ENCODE assay signal across 18 cellular contexts in genomic region chr13:51726446-51727185, GRCh38.
DNase-seq lines count a peak whose midpoint lies in the region; ATAC-seq and TF ChIP-seq lines count a peak whose summit lies in the region.
"Had no signal": no experiment of that assay in that cellular context is flagged by ENCODE, and none has a peak within 500 bp of the region (broad histone marks: within the 10 kb centered on the region; RNA-seq: fewer than 3 reads in every experiment).

No MANE protein-coding gene starts in this region.

- no peaks in the 10 kb centered on the region for H3K79me2 ChIP-seq in Karpas-422 (ENCODE audit: low read length)

- no CpG with 5 or more reads among the region's 3 CpGs for WGBS in IMR-90 (ENCODE audit: extremely low coverage in 2 of 2, insufficient read length in 1 of 2), 2 experiments
- 22 to 51% (median 40%) methylated on average over 3 of the region's 3 CpGs for WGBS in stomach, 5 donors

- H3K36me3 ChIP-seq in IMR-90 (ENCODE audit: control insufficient read depth, insufficient read depth, low read length) (no peaks in the 10 kb centered on the region), stomach (peaks cover 0 to 10% (median 4%) of the 10 kb centered on the region in 4 donors), Karpas-422 (ENCODE audit: insufficient read depth, low read length) (no peaks in the 10 kb centered on the region)
- H3K36me3 ChIP-seq: colonic mucosa had no signal

- 0 out of 2 replicates have a peak overlapping the region, but pooled peaks have one; percentile 66 for H2BK20ac ChIP-seq in IMR-90 (ENCODE audit: low read depth, low read length)

- CTCF ChIA-PET in IMR-90 (lab: Yijun Ruan, JAX), result no interaction called here

- H3K4me3 Mint-ChIP-seq in activated T-cell treated with anti-CD3 and anti-CD28 coated beads, Interleukin-2, amount 50 U/mL, for 72 hours, result no peak overlapping the region
- H3K4me3 Mint-ChIP-seq: CD8-positive, alpha-beta memory T cell; stimulated activated naive CD8-positive, alpha-beta T cell treated with anti-CD3 and anti-CD28 coated beads, Interleukin-15, Interleukin-2, amounts not matched to agents 100 ng/mL and 50 ng/mL, for 24 hours had no signal

- peaks cover 25% of the 10 kb centered on the region for H3K4me1 ChIP-seq in IMR-90 (ENCODE audit: control insufficient read depth, insufficient read depth, low read length)
- H3K4me1 ChIP-seq in stomach, result peaks cover 20 to 60% (median 40%) of the 10 kb centered on the region in 4 donors
- H3K4me1 ChIP-seq in Karpas-422 (ENCODE audit: low read length), result no peaks in the 10 kb centered on the region
- H3K4me1 ChIP-seq: colonic mucosa had no signal

- H3K56ac ChIP-seq in IMR-90 (ENCODE audit: extremely low read depth, insufficient read depth, low read length), result no peak overlapping the region

- H3K9ac ChIP-seq in IMR-90 (ENCODE audit: low read depth, low read length) (no peak overlapping the region), Karpas-422 (ENCODE audit: low read length) (no peak overlapping the region)

- no peak overlapping the region for H3K4me2 ChIP-seq in IMR-90 (ENCODE audit: low read depth, low read length)
- no peak overlapping the region for H3K4me2 ChIP-seq in Karpas-422 (ENCODE audit: low read depth, low read length, poor library complexity, severe bottlenecking)

- no peak overlapping the region for H4K91ac ChIP-seq in IMR-90 (ENCODE audit: insufficient read depth, low read depth, low read length)

- H3K23ac ChIP-seq in IMR-90 (ENCODE audit: low read depth, low read length), result peak overlapping the region; percentile 24; the same call in 1 of the 2 replicates

- BruUV-seq in IMR-90 (replicated peaks; lab: Mats Ljungman, UMichigan), result no TSS peak

- dilution Hi-C loops in IMR-90 (cut with HindIII; ENCODE audit: low sequenced_read_pairs, unreplicated experiment), result no loop called here

- peak; percentile 90 for DNase-seq in IMR-90
- DNase-seq in astrocyte of the hippocampus (ENCODE audit: low read depth, low spot score), result peak; percentile 66
- peak; percentile 83 for DNase-seq in fibroblast of villous mesenchyme (ENCODE audit: low read depth)
- DNase-seq in stomach, result no peak
- DNase-seq in activated T-cell treated with anti-CD3 and anti-CD28 coated beads, Interleukin-2, amount 50 U/mL, for 72 hours, result no peak
- DNase-seq in Karpas-422, result no peak
- DNase-seq: activated naive CD4-positive, alpha-beta T cell; CD8-positive, alpha-beta memory T cell; colonic mucosa; GF-D8; H7; MM.1S; NCI-H2107; retina; SIG-M5 had no signal

- ATAC-seq in IMR-90 (ENCODE audit: low read depth), result 0 out of 2 replicates have a peak, but pooled peaks have one; percentile 9
- no peak for ATAC-seq in activated T-cell treated with anti-CD3 and anti-CD28 coated beads, Interleukin-2, amount 50 U/mL, for 72 hours (replicated peaks in 1 of 2)
- ATAC-seq in HG03095 (IDR thresholded peaks at IDR 0.05; ENCODE audit: unreplicated experiment), result no peak
- ATAC-seq: gastroesophageal sphincter had no signal

- H3K4ac ChIP-seq in IMR-90 (ENCODE audit: low read depth, low read length), result peak overlapping the region; percentile 70; the same call in 1 of the 2 replicates

- no peaks in the 10 kb centered on the region for H3K9me2 ChIP-seq in Karpas-422 (replicated peaks; ENCODE audit: insufficient read depth, low read length)

- H3K36me3 Mint-ChIP-seq in activated T-cell treated with anti-CD3 and anti-CD28 coated beads, Interleukin-2, amount 50 U/mL, for 72 hours (ENCODE audit: insufficient read depth in 2 of 2), result peaks cover 1 to 4% of the 10 kb centered on the region in 2 donors

- H2AFZ ChIP-seq in IMR-90 (replicated peaks; ENCODE audit: low read length, poor library complexity) (no peak overlapping the region), Karpas-422 (ENCODE audit: low read length) (no peak overlapping the region)

- H3K9me3 ChIP-seq in IMR-90 (ENCODE audit: control insufficient read depth, insufficient read depth, low read length) (no peaks in the 10 kb centered on the region), stomach (no peaks in the 10 kb centered on the region), Karpas-422 (ENCODE audit: low read length) (no peaks in the 10 kb centered on the region)
- H3K9me3 ChIP-seq: colonic mucosa, gastroesophageal sphincter had no signal

- in situ Hi-C loops in IMR-90 (cut with MboI; ENCODE audit: low sequenced_read_pairs), result no loop called here

- peak overlapping the region in 1 of 2 experiments; percentile 22; a peak in 1 of 4 replicates for H4K8ac ChIP-seq in IMR-90 (ENCODE audit: low read depth in 2 of 2, low read length in 2 of 2)

- H4K5ac ChIP-seq in IMR-90 (ENCODE audit: low read depth, low read length), result no peak overlapping the region

- TF ChIP-seq CTCF in IMR-90 (conservative IDR thresholded peaks at IDR 0.05; ENCODE audit: low read depth, low read length) (no peak), fibroblast of villous mesenchyme (IDR thresholded peaks at IDR 0.05; ENCODE audit: insufficient read depth, low read depth, low read length) (no peak), stomach (IDR thresholded peaks at IDR 0.05) (no peak)

- H3K14ac ChIP-seq in IMR-90 (replicated peaks; ENCODE audit: low read depth, low read length), result peak overlapping the region; percentile 48; the same call in 1 of the 2 replicates

- peak overlapping the region; percentile 72; the same call in 1 of the 2 replicates for H2AK5ac ChIP-seq in IMR-90 (ENCODE audit: low read depth, low read length)

- peak overlapping the region; percentile 51; the same call in 1 of the 3 replicates for H2BK15ac ChIP-seq in IMR-90 (ENCODE audit: low read depth, low read length)

- H3K27ac ChIP-seq in IMR-90 (ENCODE audit: insufficient read depth, low read length) (peak overlapping the region; percentile 47; the same call in 1 of the 2 replicates), stomach (peak overlapping the region in 4 of 5 donors; percentile 29 to 62 (median 42)), Karpas-422 (ENCODE audit: low read length) (no peak overlapping the region)
- H3K27ac ChIP-seq: colonic mucosa, gastroesophageal sphincter had no signal

- no peak overlapping the region for H2AK9ac ChIP-seq in IMR-90 (replicated peaks; ENCODE audit: low read depth, low read length, poor library complexity)

- H2BK120ac ChIP-seq in IMR-90 (ENCODE audit: low read depth, low read length), result peak overlapping the region; percentile 52; the same call in 1 of the 2 replicates

- H3K4me1 Mint-ChIP-seq in activated T-cell treated with anti-CD3 and anti-CD28 coated beads, Interleukin-2, amount 50 U/mL, for 72 hours (ENCODE audit: low read depth), result no peaks in the 10 kb centered on the region

- peak overlapping the region; percentile 67 for H3K18ac ChIP-seq in IMR-90 (ENCODE audit: low read depth, low read length)

- H4K20me1 ChIP-seq in IMR-90 (ENCODE audit: insufficient read depth, low read length) (no peaks in the 10 kb centered on the region), Karpas-422 (ENCODE audit: insufficient read depth, low read depth, low read length) (no peaks in the 10 kb centered on the region)

- peak overlapping the region; percentile 34 for H2BK5ac ChIP-seq in IMR-90 (ENCODE audit: low read depth, low read length, poor library complexity, severe bottlenecking)

- intact Hi-C loops in IMR-90 (cut with micrococcal nuclease), result no loop called here
- intact Hi-C loops in stomach (cut with DNase I; ENCODE audit: low total_unique reads), result no loop called here

- no peak for TF ChIP-seq RAD21 in IMR-90 (IDR thresholded peaks at IDR 0.05; ENCODE audit: low read length)

- POLR2A ChIA-PET in IMR-90 (lab: Charles Lee; ENCODE audit: unreplicated experiment), result no interaction called here

- peaks cover 28 to 54% of the 10 kb centered on the region in 2 experiments for H3K79me1 ChIP-seq in IMR-90 (ENCODE audit: low read depth in 1 of 2, low read length in 2 of 2)

- no peak for TF ChIP-seq EP300 in stomach (IDR thresholded peaks at IDR 0.05)

- H3K4me3 ChIP-seq in IMR-90 (ENCODE audit: insufficient read depth, low read depth, low read length), result no peak overlapping the region
- H3K4me3 ChIP-seq in fibroblast of villous mesenchyme (ENCODE audit: low read depth, low read length), result no peak overlapping the region
- no peak overlapping the region for H3K4me3 ChIP-seq in stomach
- H3K4me3 ChIP-seq in Karpas-422 (ENCODE audit: low read length), result no peak overlapping the region
- H3K4me3 ChIP-seq: colonic mucosa, gastroesophageal sphincter had no signal

- TF ChIP-seq POLR2A in IMR-90 (IDR thresholded peaks at IDR 0.05; ENCODE audit: low read depth, low read length) (no peak), stomach (IDR thresholded peaks at IDR 0.05) (no peak)

- H3K9me3 Mint-ChIP-seq in activated T-cell treated with anti-CD3 and anti-CD28 coated beads, Interleukin-2, amount 50 U/mL, for 72 hours, result no peaks in the 10 kb centered on the region
- H3K9me3 Mint-ChIP-seq: CD8-positive, alpha-beta memory T cell; stimulated activated naive CD8-positive, alpha-beta T cell treated with anti-CD3 and anti-CD28 coated beads, Interleukin-15, Interleukin-2, amounts not matched to agents 100 ng/mL and 50 ng/mL, for 24 hours had no signal

- H3K9me1 ChIP-seq in IMR-90 (ENCODE audit: insufficient read depth, low read length), result peaks cover 29% of the 10 kb centered on the region

- H3K27ac Mint-ChIP-seq in activated T-cell treated with anti-CD3 and anti-CD28 coated beads, Interleukin-2, amount 50 U/mL, for 72 hours, result no peak overlapping the region
- H3K27ac Mint-ChIP-seq: stimulated activated naive CD8-positive, alpha-beta T cell treated with anti-CD3 and anti-CD28 coated beads, Interleukin-15, Interleukin-2, amounts not matched to agents 100 ng/mL and 50 ng/mL, for 24 hours had no signal

- H3K27me3 ChIP-seq in IMR-90 (ENCODE audit: control insufficient read depth, insufficient read depth, low read length) (no peaks in the 10 kb centered on the region), stomach (no peaks in the 10 kb centered on the region), Karpas-422 (ENCODE audit: low read length) (no peaks in the 10 kb centered on the region)
- H3K27me3 ChIP-seq: colonic mucosa, gastroesophageal sphincter had no signal

- H3K27me3 Mint-ChIP-seq in activated T-cell treated with anti-CD3 and anti-CD28 coated beads, Interleukin-2, amount 50 U/mL, for 72 hours (ENCODE audit: low read depth), result no peaks in the 10 kb centered on the region
- H3K27me3 Mint-ChIP-seq: CD8-positive, alpha-beta memory T cell; stimulated activated naive CD8-positive, alpha-beta T cell treated with anti-CD3 and anti-CD28 coated beads, Interleukin-15, Interleukin-2, amounts not matched to agents 100 ng/mL and 50 ng/mL, for 24 hours had no signal

TF ChIP-seq in IMR-90, 13 proteins besides CTCF, POLR2A, EP300 and RAD21:
- TF ChIP-seq BHLHE40 (IDR thresholded peaks at IDR 0.05; ENCODE audit: low read depth, low read length) (no peak), CEBPB (IDR thresholded peaks at IDR 0.05; ENCODE audit: low read depth, low read length) (peak; percentile 92)
TF ChIP-seq in IMR-90: peak in this region for 1.

Comparison
In these comparisons a context has a peak if more than half of its experiments do, and no peak if none do; other contexts are left out.
1. DNase-seq: peak in IMR-90 (single experiment), astrocyte of the hippocampus (single experiment) and fibroblast of villous mesenchyme (single experiment); none in stomach (single experiment), activated T-cell treated with anti-CD3 and anti-CD28 coated beads, Interleukin-2, amount 50 U/mL, for 72 hours (0 of 2) and Karpas-422 (single experiment).